1 cellular context compared by ENCODE assay signal in genomic region chr4:138390286-138390685, GRCh38.
TF ChIP-seq lines count a peak whose summit lies in the region.

No MANE protein-coding gene starts in this region.

TF ChIP-seq in K562, 482 proteins besides CTCF, POLR2A, EP300 and RAD21 (continued from another document):
- TF ChIP-seq, protein P1, sequence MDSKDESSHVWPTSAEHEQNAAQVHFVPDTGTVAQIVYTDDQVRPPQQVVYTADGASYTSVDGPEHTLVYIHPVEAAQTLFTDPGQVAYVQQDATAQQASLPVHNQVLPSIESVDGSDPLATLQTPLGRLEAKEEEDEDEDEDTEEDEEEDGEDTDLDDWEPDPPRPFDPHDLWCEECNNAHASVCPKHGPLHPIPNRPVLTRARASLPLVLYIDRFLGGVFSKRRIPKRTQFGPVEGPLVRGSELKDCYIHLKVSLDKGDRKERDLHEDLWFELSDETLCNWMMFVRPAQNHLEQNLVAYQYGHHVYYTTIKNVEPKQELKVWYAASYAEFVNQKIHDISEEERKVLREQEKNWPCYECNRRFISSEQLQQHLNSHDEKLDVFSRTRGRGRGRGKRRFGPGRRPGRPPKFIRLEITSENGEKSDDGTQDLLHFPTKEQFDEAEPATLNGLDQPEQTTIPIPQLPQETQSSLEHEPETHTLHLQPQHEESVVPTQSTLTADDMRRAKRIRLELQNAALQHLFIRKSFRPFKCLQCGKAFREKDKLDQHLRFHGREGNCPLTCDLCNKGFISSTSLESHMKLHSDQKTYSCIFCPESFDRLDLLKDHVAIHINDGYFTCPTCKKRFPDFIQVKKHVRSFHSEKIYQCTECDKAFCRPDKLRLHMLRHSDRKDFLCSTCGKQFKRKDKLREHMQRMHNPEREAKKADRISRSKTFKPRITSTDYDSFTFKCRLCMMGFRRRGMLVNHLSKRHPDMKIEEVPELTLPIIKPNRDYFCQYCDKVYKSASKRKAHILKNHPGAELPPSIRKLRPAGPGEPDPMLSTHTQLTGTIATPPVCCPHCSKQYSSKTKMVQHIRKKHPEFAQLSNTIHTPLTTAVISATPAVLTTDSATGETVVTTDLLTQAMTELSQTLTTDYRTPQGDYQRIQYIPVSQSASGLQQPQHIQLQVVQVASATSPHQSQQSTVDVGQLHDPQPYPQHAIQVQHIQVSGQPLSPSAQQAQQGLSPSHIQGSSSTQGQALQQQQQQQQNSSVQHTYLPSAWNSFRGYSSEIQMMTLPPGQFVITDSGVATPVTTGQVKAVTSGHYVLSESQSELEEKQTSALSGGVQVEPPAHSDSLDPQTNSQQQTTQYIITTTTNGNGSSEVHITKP (IDR thresholded peaks at IDR 0.05; ENCODE audit: partially characterized antibody) = no peak
- TF ChIP-seq TRIM24 (IDR thresholded peaks at IDR 0.05) = peak in 1 of 2 experiments; percentile 74; a peak in 2 of 4 replicates
- no peak for TF ChIP-seq SAFB (IDR thresholded peaks at IDR 0.05; ENCODE audit: borderline replicate concordance, low read depth, low read length)
- 0 out of 2 replicates have a peak, but pooled peaks have one; percentile 19 for TF ChIP-seq SMARCA4 (IDR thresholded peaks at IDR 0.05)
- peak; percentile 63 for TF ChIP-seq MEIS2 (IDR thresholded peaks at IDR 0.05; ENCODE audit: partially characterized antibody)
- no peak for TF ChIP-seq HDAC1 (IDR thresholded peaks at IDR 0.05)
- peak; percentile 19; the same call in 1 of the 2 replicates for TF ChIP-seq ARID1B (IDR thresholded peaks at IDR 0.05)
- peak; percentile 66; the same call in 1 of the 2 replicates for TF ChIP-seq JUND (IDR thresholded peaks at IDR 0.05; ENCODE audit: borderline replicate concordance, low read depth, low read length)
- TF ChIP-seq JUND (tag; IDR thresholded peaks at IDR 0.05; ENCODE audit: borderline replicate concordance, low read depth, low read length) = peak; percentile 52; the same call in 1 of the 3 replicates
- no peak for TF ChIP-seq PCBP1 (IDR thresholded peaks at IDR 0.05; ENCODE audit: low read depth, low read length, poor library complexity, severe bottlenecking)
- peak; percentile 69 for TF ChIP-seq FOSL1 (tag; conservative IDR thresholded peaks at IDR 0.05)
- no peak for TF ChIP-seq CBFA2T3 (IDR thresholded peaks at IDR 0.05)
- TF ChIP-seq, protein P2, sequence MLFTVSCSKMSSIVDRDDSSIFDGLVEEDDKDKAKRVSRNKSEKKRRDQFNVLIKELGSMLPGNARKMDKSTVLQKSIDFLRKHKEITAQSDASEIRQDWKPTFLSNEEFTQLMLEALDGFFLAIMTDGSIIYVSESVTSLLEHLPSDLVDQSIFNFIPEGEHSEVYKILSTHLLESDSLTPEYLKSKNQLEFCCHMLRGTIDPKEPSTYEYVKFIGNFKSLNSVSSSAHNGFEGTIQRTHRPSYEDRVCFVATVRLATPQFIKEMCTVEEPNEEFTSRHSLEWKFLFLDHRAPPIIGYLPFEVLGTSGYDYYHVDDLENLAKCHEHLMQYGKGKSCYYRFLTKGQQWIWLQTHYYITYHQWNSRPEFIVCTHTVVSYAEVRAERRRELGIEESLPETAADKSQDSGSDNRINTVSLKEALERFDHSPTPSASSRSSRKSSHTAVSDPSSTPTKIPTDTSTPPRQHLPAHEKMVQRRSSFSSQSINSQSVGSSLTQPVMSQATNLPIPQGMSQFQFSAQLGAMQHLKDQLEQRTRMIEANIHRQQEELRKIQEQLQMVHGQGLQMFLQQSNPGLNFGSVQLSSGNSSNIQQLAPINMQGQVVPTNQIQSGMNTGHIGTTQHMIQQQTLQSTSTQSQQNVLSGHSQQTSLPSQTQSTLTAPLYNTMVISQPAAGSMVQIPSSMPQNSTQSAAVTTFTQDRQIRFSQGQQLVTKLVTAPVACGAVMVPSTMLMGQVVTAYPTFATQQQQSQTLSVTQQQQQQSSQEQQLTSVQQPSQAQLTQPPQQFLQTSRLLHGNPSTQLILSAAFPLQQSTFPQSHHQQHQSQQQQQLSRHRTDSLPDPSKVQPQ (CRISPR knock-in tag; IDR thresholded peaks at IDR 0.05; ENCODE audit: borderline replicate concordance) = no peak
- TF ChIP-seq NFE2 (IDR thresholded peaks at IDR 0.05; ENCODE audit: low read depth) = peak; percentile 49; the same call in 1 of the 2 replicates
- TF ChIP-seq, protein P3, sequence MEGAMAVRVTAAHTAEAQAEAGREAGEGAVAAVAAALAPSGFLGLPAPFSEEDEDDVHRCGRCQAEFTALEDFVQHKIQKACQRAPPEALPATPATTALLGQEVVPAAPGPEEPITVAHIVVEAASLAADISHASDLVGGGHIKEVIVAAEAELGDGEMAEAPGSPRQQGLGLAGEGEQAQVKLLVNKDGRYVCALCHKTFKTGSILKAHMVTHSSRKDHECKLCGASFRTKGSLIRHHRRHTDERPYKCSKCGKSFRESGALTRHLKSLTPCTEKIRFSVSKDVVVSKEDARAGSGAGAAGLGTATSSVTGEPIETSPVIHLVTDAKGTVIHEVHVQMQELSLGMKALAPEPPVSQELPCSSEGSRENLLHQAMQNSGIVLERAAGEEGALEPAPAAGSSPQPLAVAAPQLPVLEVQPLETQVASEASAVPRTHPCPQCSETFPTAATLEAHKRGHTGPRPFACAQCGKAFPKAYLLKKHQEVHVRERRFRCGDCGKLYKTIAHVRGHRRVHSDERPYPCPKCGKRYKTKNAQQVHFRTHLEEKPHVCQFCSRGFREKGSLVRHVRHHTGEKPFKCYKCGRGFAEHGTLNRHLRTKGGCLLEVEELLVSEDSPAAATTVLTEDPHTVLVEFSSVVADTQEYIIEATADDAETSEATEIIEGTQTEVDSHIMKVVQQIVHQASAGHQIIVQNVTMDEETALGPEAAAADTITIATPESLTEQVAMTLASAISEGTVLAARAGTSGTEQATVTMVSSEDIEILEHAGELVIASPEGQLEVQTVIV (CRISPR knock-in tag; IDR thresholded peaks at IDR 0.05; ENCODE audit: borderline replicate concordance) = no peak
TF ChIP-seq in K562: peak in this region for 10.
